20 cellular contexts compared by ENCODE assay signal in the genomic region with DNA sequence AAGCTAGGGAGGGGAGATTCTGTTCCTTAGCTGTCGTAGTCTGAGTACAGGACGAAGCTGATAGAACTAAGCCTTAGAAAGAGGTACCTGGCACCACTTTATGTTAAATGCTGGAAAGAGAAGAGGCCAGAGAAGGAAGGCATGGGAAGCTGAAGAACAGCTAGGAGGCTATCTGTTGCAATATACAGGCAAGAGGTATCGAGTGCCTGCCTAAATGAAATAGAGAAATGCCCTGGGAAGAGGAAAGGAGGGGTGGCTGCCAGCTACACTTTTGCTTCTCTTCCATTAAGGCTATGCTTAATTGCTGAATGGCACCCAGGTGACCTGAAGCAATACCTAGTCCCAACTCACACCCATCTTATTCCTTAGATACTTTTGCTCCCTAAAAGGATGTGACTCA.
DNase-seq lines count a peak whose midpoint lies in the region; FAIRE-seq and TF ChIP-seq lines count a peak whose summit lies in the region.
"Had no signal": no experiment of that assay in that cellular context is flagged by ENCODE, and none has a peak within 500 bp of the region (broad histone marks: within the 10 kb centered on the region; RNA-seq: fewer than 3 reads in every experiment).

No MANE protein-coding gene starts in this region.

- no peak for TF ChIP-seq EP300 in H1 (IDR thresholded peaks at IDR 0.05; ENCODE audit: borderline replicate concordance in 1 of 2, low read depth in 2 of 2, low read length in 2 of 2)

- no peak overlapping the region for H3K27ac ChIP-seq in H1 (ENCODE audit: low read depth, low read length)
- H3K27ac ChIP-seq: A549 had no signal

- CTCF ChIA-PET in H1 (lab: Charles Lee; ENCODE audit: partially characterized antibody), result no interaction called here

- no peak overlapping the region for H3K14ac ChIP-seq in H1 (ENCODE audit: insufficient read length)

- H3K18ac ChIP-seq in H1 (ENCODE audit: extremely low read depth, low read length), result no peak overlapping the region

- no peaks in the 10 kb centered on the region for H3K9me3 ChIP-seq in H1 (ENCODE audit: insufficient read depth in 2 of 2, low read depth in 1 of 2, low read length in 1 of 2)
- H3K9me3 ChIP-seq: A549, Caco-2 had no signal

- H2BK20ac ChIP-seq in H1 (ENCODE audit: low read length), result no peak overlapping the region

- TF ChIP-seq CTCF in D721Med (IDR thresholded peaks at IDR 0.05; ENCODE audit: insufficient read depth, missing control alignments) (no peak), H1 (IDR thresholded peaks at IDR 0.05; ENCODE audit: control extremely low read depth in 1 of 3, insufficient read depth in 1 of 3, low read depth in 1 of 3, low read length in 3 of 3) (no peak)

- FAIRE-seq in D721Med (lab: Jason Lieb, UNC) (peak; percentile 29), H1 (lab: Jason Lieb, UNC) (peak; percentile 76)
- FAIRE-seq: GM12891, GM18507 had no signal

- no peak for TF ChIP-seq POLR2A in H1 (IDR thresholded peaks at IDR 0.05; ENCODE audit: control extremely low read depth in 1 of 2, low read depth in 2 of 2, low read length in 2 of 2)

- H2BK5ac ChIP-seq in H1 (ENCODE audit: low read depth, low read length), result no peak overlapping the region

- no peak overlapping the region for H3K9ac ChIP-seq in H1 (replicated peaks in 1 of 4; ENCODE audit: extremely low read depth in 1 of 4, low read depth in 3 of 4, low read length in 3 of 4)

- no peaks in the 10 kb centered on the region for H3K79me2 ChIP-seq in H1 (ENCODE audit: control insufficient read depth in 1 of 2, insufficient read depth in 2 of 2, low read length in 2 of 2)

- no peak overlapping the region for H4K8ac ChIP-seq in H1 (ENCODE audit: extremely low read depth, insufficient read depth, low read length)

- no peak overlapping the region for H4K5ac ChIP-seq in H1 (ENCODE audit: insufficient read length, low read depth, low read length)

- H2BK15ac ChIP-seq in H1 (ENCODE audit: low read length), result no peak overlapping the region

- no peak overlapping the region for H3K4me2 ChIP-seq in H1 (ENCODE audit: insufficient read depth in 1 of 2, low read depth in 2 of 2, low read length in 2 of 2)
- H3K4me2 ChIP-seq: A549 had no signal

- no peak overlapping the region for H3K4me3 ChIP-seq in H1 (ENCODE audit: extremely low read depth in 1 of 4, insufficient read depth in 2 of 4, low read depth in 3 of 4, low read length in 4 of 4)
- H3K4me3 ChIP-seq: A549 had no signal

- H3K36me3 ChIP-seq in H1 (ENCODE audit: control insufficient read depth in 2 of 4, insufficient read depth in 4 of 4, low read length in 3 of 4), result no peaks in the 10 kb centered on the region

- H3K56ac ChIP-seq in H1 (replicated peaks; ENCODE audit: insufficient read length, low read depth, low read length), result no peak overlapping the region

- no peak overlapping the region for H4K91ac ChIP-seq in H1 (replicated peaks; ENCODE audit: insufficient read length, low read length)

- no peak for TF ChIP-seq RAD21 in H1 (IDR thresholded peaks at IDR 0.05 in 1 of 2, conservative IDR thresholded peaks at IDR 0.05 in 1 of 2; ENCODE audit: low read depth in 2 of 2, low read length in 2 of 2)

- no peak overlapping the region for H2AFZ ChIP-seq in H1 (ENCODE audit: low read length)

- 68% methylated on average over 3 of the region's 3 CpGs; no CpG with 5 or more reads in 1 of the 2 experiments for WGBS in H1 (ENCODE audit: extremely low coverage in 1 of 2, insufficient coverage in 1 of 2, insufficient read length in 1 of 2, insufficient replicate concordance in 2 of 2, low coverage in 1 of 2, low lambda C conversion rate in 2 of 2, missing lambda C conversion rate in 1 of 2), 2 experiments

- POLR2A ChIA-PET in H1 (lab: Charles Lee; ENCODE audit: partially characterized antibody), result no interaction called here

- no peak overlapping the region for H2AK5ac ChIP-seq in H1 (ENCODE audit: low read depth, low read length)

- H2BK12ac ChIP-seq in H1 (ENCODE audit: low read depth, low read length), result no peak overlapping the region

- H3K23ac ChIP-seq in H1 (ENCODE audit: insufficient read length), result no peak overlapping the region

- no peak overlapping the region for H3K4ac ChIP-seq in H1 (replicated peaks; ENCODE audit: insufficient read length, low read depth, low read length)

- no peaks in the 10 kb centered on the region for H3K23me2 ChIP-seq in H1 (ENCODE audit: low read depth, low read length)

- no peaks in the 10 kb centered on the region for H4K20me1 ChIP-seq in H1 (replicated peaks in 1 of 2; ENCODE audit: control insufficient read depth in 1 of 2, insufficient read depth in 2 of 2, low read length in 2 of 2)

- no peaks in the 10 kb centered on the region for H3K4me1 ChIP-seq in H1 (replicated peaks in 1 of 4; ENCODE audit: control insufficient read depth in 3 of 4, insufficient read depth in 4 of 4, low read length in 3 of 4)
- H3K4me1 ChIP-seq: A549 had no signal

- H3K27me3 ChIP-seq in H1 (replicated peaks in 1 of 4; ENCODE audit: control insufficient read depth in 3 of 4, extremely low read depth in 1 of 4, insufficient read depth in 3 of 4, low read length in 3 of 4), result no peaks in the 10 kb centered on the region

- no peak for DNase-seq in D721Med (ENCODE audit: insufficient read length, low spot score)
- peak; percentile 7 for DNase-seq in M059J (ENCODE audit: low read depth)
- DNase-seq in H1 (ENCODE audit: low read depth in 1 of 2, low spot score in 2 of 2), result no peak
- no peak for DNase-seq in activated T-cell treated with anti-CD3 and anti-CD28 coated beads, Interleukin-2, amount 50 U/mL, for 48 hours
- no peak for DNase-seq in DMS153 treated with DMSO at 0.1 percent for 48 hours (lab: John Stamatoyannopoulos, UW; ENCODE audit: unreplicated experiment)
- no peak for DNase-seq in NCI-H146 treated with DMSO at 0.1 percent for 48 hours (lab: John Stamatoyannopoulos, UW; ENCODE audit: unreplicated experiment)
- DNase-seq: 8988T; ACHN; C1 segment of cervical spinal cord; Caco-2; CD4-positive, CD25-positive, alpha-beta regulatory T cell; CD8-positive, alpha-beta T cell; DMS 273 treated with DMSO at 0.1 percent for 48 hours; DMS53; DMS79 treated with DMSO at 0.1 percent for 48 hours; GF-D8; H9 had no signal

- no peak overlapping the region for H2BK120ac ChIP-seq in H1 (replicated peaks; ENCODE audit: low read depth, low read length)

- H3K79me1 ChIP-seq in H1 (ENCODE audit: low read depth, low read length), result no peaks in the 10 kb centered on the region

TF ChIP-seq in H1, 55 proteins besides CTCF, POLR2A, EP300 and RAD21:
- TF ChIP-seq SIRT6 (IDR thresholded peaks at IDR 0.05; ENCODE audit: low read length) (no peak), MAX (IDR thresholded peaks at IDR 0.05) (no peak), KDM5A (IDR thresholded peaks at IDR 0.05; ENCODE audit: low read length) (no peak), POLR2AphosphoS5 (IDR thresholded peaks at IDR 0.05; ENCODE audit: low read depth, low read length) (no peak), RBBP5 (IDR thresholded peaks at IDR 0.05; ENCODE audit: borderline replicate concordance, low read depth, low read length) (no peak), NANOG (IDR thresholded peaks at IDR 0.05; ENCODE audit: insufficient read depth, low read depth, low read length, poor library complexity, severe bottlenecking) (no peak)
- TF ChIP-seq, protein P1, sequence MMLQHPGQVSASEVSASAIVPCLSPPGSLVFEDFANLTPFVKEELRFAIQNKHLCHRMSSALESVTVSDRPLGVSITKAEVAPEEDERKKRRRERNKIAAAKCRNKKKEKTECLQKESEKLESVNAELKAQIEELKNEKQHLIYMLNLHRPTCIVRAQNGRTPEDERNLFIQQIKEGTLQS (IDR thresholded peaks at IDR 0.05; ENCODE audit: insufficient read depth, low read depth, low read length), result no peak
